ENCODE assay signal across 1 cellular context in genomic region chr14:20682435-20683124, GRCh38.
TF ChIP-seq lines count a peak whose summit lies in the region.

No MANE protein-coding gene starts in this region.

TF ChIP-seq in HepG2, 621 proteins besides CTCF, POLR2A, EP300 and RAD21 (continued from another document and continues in another):
- TF ChIP-seq HBP1 (CRISPR knock-in tag; IDR thresholded peaks at IDR 0.05; ENCODE audit: low read depth): peak; percentile 26; the same call in 1 of the 2 replicates
- no peak for TF ChIP-seq ZNF749 (CRISPR knock-in tag; IDR thresholded peaks at IDR 0.05; ENCODE audit: borderline replicate concordance)
- peak in 1 of 2 experiments; percentile 97; a peak in 3 of 4 replicates for TF ChIP-seq HMGXB4 (CRISPR knock-in tag; IDR thresholded peaks at IDR 0.05; ENCODE audit: borderline replicate concordance in 1 of 2, low read depth in 1 of 2)
- TF ChIP-seq, protein P1, sequence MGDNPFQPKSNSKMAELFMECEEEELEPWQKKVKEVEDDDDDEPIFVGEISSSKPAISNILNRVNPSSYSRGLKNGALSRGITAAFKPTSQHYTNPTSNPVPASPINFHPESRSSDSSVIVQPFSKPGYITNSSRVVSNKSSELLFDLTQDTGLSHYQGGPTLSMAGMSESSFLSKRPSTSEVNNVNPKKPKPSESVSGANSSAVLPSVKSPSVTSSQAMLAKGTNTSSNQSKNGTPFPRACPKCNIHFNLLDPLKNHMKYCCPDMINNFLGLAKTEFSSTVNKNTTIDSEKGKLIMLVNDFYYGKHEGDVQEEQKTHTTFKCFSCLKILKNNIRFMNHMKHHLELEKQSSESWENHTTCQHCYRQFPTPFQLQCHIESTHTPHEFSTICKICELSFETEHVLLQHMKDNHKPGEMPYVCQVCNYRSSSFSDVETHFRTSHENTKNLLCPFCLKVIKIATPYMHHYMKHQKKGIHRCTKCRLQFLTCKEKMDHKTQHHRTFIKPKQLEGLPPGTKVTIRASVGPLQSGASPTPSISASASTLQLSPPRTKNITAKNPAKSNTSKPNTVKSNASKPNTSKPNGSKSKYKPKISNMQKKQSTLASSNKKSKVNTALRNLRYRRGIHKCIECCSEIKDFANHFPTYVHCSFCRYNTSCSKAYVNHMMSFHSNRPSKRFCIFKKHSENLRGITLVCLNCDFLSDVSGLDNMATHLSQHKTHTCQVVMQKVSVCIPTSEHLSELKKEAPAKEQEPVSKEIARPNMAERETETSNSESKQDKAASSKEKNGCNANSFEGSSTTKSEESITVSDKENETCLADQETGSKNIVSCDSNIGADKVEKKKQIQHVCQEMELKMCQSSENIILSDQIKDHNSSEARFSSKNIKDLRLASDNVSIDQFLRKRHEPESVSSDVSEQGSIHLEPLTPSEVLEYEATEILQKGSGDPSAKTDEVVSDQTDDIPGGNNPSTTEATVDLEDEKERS (CRISPR knock-in tag; IDR thresholded peaks at IDR 0.05): peak; percentile 23; the same call in 1 of the 2 replicates
- no peak for TF ChIP-seq PPARG (CRISPR knock-in tag; conservative IDR thresholded peaks at IDR 0.05)
- TF ChIP-seq CC2D1A (CRISPR knock-in tag; IDR thresholded peaks at IDR 0.05): no peak
- TF ChIP-seq SETDB1 (CRISPR knock-in tag; IDR thresholded peaks at IDR 0.05; ENCODE audit: borderline replicate concordance): no peak
- no peak for TF ChIP-seq NFRKB (IDR thresholded peaks at IDR 0.05)
- TF ChIP-seq, protein P2, sequence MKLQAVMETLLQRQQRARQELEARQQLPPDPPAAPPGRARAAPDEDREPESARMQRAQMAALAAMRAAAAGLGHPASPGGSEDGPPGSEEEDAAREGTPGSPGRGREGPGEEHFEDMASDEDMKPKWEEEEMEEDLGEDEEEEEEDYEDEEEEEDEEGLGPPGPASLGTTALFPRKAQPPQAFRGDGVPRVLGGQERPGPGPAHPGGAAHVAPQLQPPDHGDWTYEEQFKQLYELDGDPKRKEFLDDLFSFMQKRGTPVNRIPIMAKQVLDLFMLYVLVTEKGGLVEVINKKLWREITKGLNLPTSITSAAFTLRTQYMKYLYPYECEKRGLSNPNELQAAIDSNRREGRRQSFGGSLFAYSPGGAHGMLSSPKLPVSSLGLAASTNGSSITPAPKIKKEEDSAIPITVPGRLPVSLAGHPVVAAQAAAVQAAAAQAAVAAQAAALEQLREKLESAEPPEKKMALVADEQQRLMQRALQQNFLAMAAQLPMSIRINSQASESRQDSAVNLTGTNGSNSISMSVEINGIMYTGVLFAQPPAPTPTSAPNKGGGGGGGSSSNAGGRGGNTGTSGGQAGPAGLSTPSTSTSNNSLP (IDR thresholded peaks at IDR 0.05; ENCODE audit: low read depth, low read length): no peak
- peak; percentile 72 for TF ChIP-seq ZBTB21 (CRISPR knock-in tag; IDR thresholded peaks at IDR 0.05)
- no peak; the same call in none of the 2 replicates for TF ChIP-seq KDM5A (IDR thresholded peaks at IDR 0.05; ENCODE audit: borderline replicate concordance, low read length)
- no peak for TF ChIP-seq STAT5B (CRISPR knock-in tag; IDR thresholded peaks at IDR 0.05)
- TF ChIP-seq, protein P3, sequence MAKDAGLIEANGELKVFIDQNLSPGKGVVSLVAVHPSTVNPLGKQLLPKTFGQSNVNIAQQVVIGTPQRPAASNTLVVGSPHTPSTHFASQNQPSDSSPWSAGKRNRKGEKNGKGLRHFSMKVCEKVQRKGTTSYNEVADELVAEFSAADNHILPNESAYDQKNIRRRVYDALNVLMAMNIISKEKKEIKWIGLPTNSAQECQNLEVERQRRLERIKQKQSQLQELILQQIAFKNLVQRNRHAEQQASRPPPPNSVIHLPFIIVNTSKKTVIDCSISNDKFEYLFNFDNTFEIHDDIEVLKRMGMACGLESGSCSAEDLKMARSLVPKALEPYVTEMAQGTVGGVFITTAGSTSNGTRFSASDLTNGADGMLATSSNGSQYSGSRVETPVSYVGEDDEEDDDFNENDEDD (CRISPR knock-in tag; IDR thresholded peaks at IDR 0.05; ENCODE audit: borderline replicate concordance): peak; percentile 76
- peak; percentile 11; the same call in 1 of the 2 replicates for TF ChIP-seq TCF7 (IDR thresholded peaks at IDR 0.05; ENCODE audit: low read depth)
- peak; percentile 26 for TF ChIP-seq ZNF230 (CRISPR knock-in tag; IDR thresholded peaks at IDR 0.05)
- no peak; the same call in 1 of the 2 replicates for TF ChIP-seq TBX2 (CRISPR knock-in tag; IDR thresholded peaks at IDR 0.05; ENCODE audit: borderline replicate concordance)
- TF ChIP-seq ZNF562 (CRISPR knock-in tag; IDR thresholded peaks at IDR 0.05; ENCODE audit: borderline replicate concordance): peak; percentile 49; the same call in 1 of the 2 replicates
- no peak for TF ChIP-seq ZSCAN25 (CRISPR knock-in tag; IDR thresholded peaks at IDR 0.05)
- TF ChIP-seq BRCA1 (CRISPR knock-in tag; IDR thresholded peaks at IDR 0.05): no peak
- TF ChIP-seq ZNF879 (CRISPR knock-in tag; IDR thresholded peaks at IDR 0.05): peak; percentile 86
- no peak; the same call in 1 of the 2 replicates for TF ChIP-seq ZNF556 (CRISPR knock-in tag; IDR thresholded peaks at IDR 0.05; ENCODE audit: borderline replicate concordance)
- peak; percentile 90 for TF ChIP-seq HNRNPLL (IDR thresholded peaks at IDR 0.05; ENCODE audit: low read depth, low read length, poor library complexity, severe bottlenecking)
- no peak for TF ChIP-seq ATRX (CRISPR knock-in tag; IDR thresholded peaks at IDR 0.05; ENCODE audit: borderline replicate concordance)
- TF ChIP-seq ZBTB2 (CRISPR knock-in tag; IDR thresholded peaks at IDR 0.05; ENCODE audit: low read depth): peak; percentile 60
- peak; percentile 65; the same call in 1 of the 2 replicates for TF ChIP-seq REPIN1 (CRISPR knock-in tag; IDR thresholded peaks at IDR 0.05; ENCODE audit: borderline replicate concordance, low read depth)
- peak; percentile 36; the same call in 1 of the 2 replicates for TF ChIP-seq ZNF552 (CRISPR knock-in tag; IDR thresholded peaks at IDR 0.05; ENCODE audit: borderline replicate concordance)
- no peak for TF ChIP-seq RBM22 (optimal IDR thresholded peaks at IDR 0.05; ENCODE audit: low read length)
- TF ChIP-seq ZNF136 (CRISPR knock-in tag; IDR thresholded peaks at IDR 0.05; ENCODE audit: low read depth): no peak
- TF ChIP-seq SP140L (CRISPR knock-in tag; IDR thresholded peaks at IDR 0.05; ENCODE audit: borderline replicate concordance): no peak
- 0 out of 2 replicates have a peak, but pooled peaks have one; percentile 58 for TF ChIP-seq ZBTB7A (CRISPR knock-in tag; IDR thresholded peaks at IDR 0.05)
- no peak; the same call in 1 of the 2 replicates for TF ChIP-seq ETS1 (CRISPR knock-in tag; IDR thresholded peaks at IDR 0.05)
- peak; percentile 48; the same call in 1 of the 2 replicates for TF ChIP-seq BORCS8-MEF2B (CRISPR knock-in tag; IDR thresholded peaks at IDR 0.05)
- TF ChIP-seq PITX1 (CRISPR knock-in tag; IDR thresholded peaks at IDR 0.05): no peak; the same call in 1 of the 2 replicates
- no peak for TF ChIP-seq PLSCR1 (CRISPR knock-in tag; IDR thresholded peaks at IDR 0.05; ENCODE audit: borderline replicate concordance)
- peak; percentile 32; the same call in 1 of the 2 replicates for TF ChIP-seq ARID4A (CRISPR knock-in tag; IDR thresholded peaks at IDR 0.05; ENCODE audit: borderline replicate concordance)
- TF ChIP-seq KLF12 (CRISPR knock-in tag; IDR thresholded peaks at IDR 0.05; ENCODE audit: borderline replicate concordance): no peak
- peak; percentile 90 for TF ChIP-seq TAF15 (IDR thresholded peaks at IDR 0.05; ENCODE audit: low read depth, low read length, poor library complexity, severe bottlenecking)
- no peak for TF ChIP-seq PBX3 (CRISPR knock-in tag; IDR thresholded peaks at IDR 0.05; ENCODE audit: borderline replicate concordance)
- TF ChIP-seq ZNF329 (CRISPR knock-in tag; IDR thresholded peaks at IDR 0.05; ENCODE audit: low read depth): 0 out of 2 replicates have a peak, but pooled peaks have one; percentile 25
